20 cellular contexts compared by ENCODE assay signal in genomic region chr3:69772152-69772867, GRCh38. TPM values are rescaled to one million over a fixed set of nuclear protein-coding genes. Genes with fewer than 3 reads are reported as not detected.
DNase-seq lines count a peak whose midpoint lies in the region; ATAC-seq and TF ChIP-seq lines count a peak whose summit lies in the region.
"Had no signal": no experiment of that assay in that cellular context is flagged by ENCODE, and none has a peak within 500 bp of the region (broad histone marks: within the 10 kb centered on the region; RNA-seq: fewer than 3 reads in every experiment).

No MANE protein-coding gene starts in this region.

- TF ChIP-seq CTCF in HFFc6 (IDR thresholded peaks at IDR 0.05) (no peak), RWPE2 (IDR thresholded peaks at IDR 0.05; ENCODE audit: poor library complexity, severe bottlenecking) (no peak), left ventricle myocardium inferior (IDR thresholded peaks at IDR 0.05; ENCODE audit: borderline replicate concordance) (no peak)

- H3K9me3 Mint-ChIP-seq in HFFc6, result no peaks in the 10 kb centered on the region
- no peaks in the 10 kb centered on the region for H3K9me3 Mint-ChIP-seq in activated CD4-positive, alpha-beta T cell treated with anti-CD3 and anti-CD28 coated beads, Interleukin-2, amount 10 ng/mL, durations not matched to agents 24 days and 14 days
- H3K9me3 Mint-ChIP-seq: CD8-positive, alpha-beta T cell had no signal

- no peak overlapping the region; the same call in 1 of the 2 replicates for H3K27ac Mint-ChIP-seq in HFFc6
- H3K27ac Mint-ChIP-seq in activated CD4-positive, alpha-beta T cell treated with anti-CD3 and anti-CD28 coated beads, Interleukin-2, amount 10 ng/mL, durations not matched to agents 24 days and 14 days, result no peak overlapping the region
- H3K27ac Mint-ChIP-seq: CD8-positive, alpha-beta T cell had no signal

- H3K27ac ChIP-seq in RWPE2 (ENCODE audit: poor library complexity, severe bottlenecking) (peak overlapping the region; percentile 91), left ventricle myocardium inferior (replicated peaks) (peak overlapping the region; percentile 76)

- H3K36me3 ChIP-seq in RWPE2 (ENCODE audit: low read depth) (no peaks in the 10 kb centered on the region), left ventricle myocardium inferior (no peaks in the 10 kb centered on the region)

- H3K4me3 Mint-ChIP-seq in HFFc6, result peak overlapping the region; percentile 3
- H3K4me3 Mint-ChIP-seq in activated CD4-positive, alpha-beta T cell treated with anti-CD3 and anti-CD28 coated beads, Interleukin-2, amount 10 ng/mL, durations not matched to agents 24 days and 14 days, result no peak overlapping the region
- H3K4me3 Mint-ChIP-seq: CD8-positive, alpha-beta T cell had no signal

- intact Hi-C loops in left ventricle myocardium inferior (cut with micrococcal nuclease), result no loop called here
- intact Hi-C loops in activated CD4-positive, alpha-beta T cell treated with anti-CD3 and anti-CD28 coated beads, Interleukin-2, amount 10 ng/mL, durations not matched to agents 24 days and 14 days (cut with micrococcal nuclease), result no loop called here

- peaks cover 14% of the 10 kb centered on the region; the same call in 1 of the 2 replicates for H3K36me3 Mint-ChIP-seq in HFFc6 (ENCODE audit: low read depth)
- H3K36me3 Mint-ChIP-seq in activated CD4-positive, alpha-beta T cell treated with anti-CD3 and anti-CD28 coated beads, Interleukin-2, amount 10 ng/mL, durations not matched to agents 24 days and 14 days (ENCODE audit: low read depth), result no peaks in the 10 kb centered on the region
- H3K36me3 Mint-ChIP-seq: CD8-positive, alpha-beta T cell had no signal

- ATAC-seq in RWPE2 (ENCODE audit: low read depth) (no peak), HG02840 (IDR thresholded peaks at IDR 0.05; ENCODE audit: low FRiP score, unreplicated experiment) (no peak)
- ATAC-seq: CD8-positive, alpha-beta T cell; HCT116 had no signal

- H3K9me3 ChIP-seq in RWPE2 (ENCODE audit: severe bottlenecking), result no peaks in the 10 kb centered on the region
- H3K9me3 ChIP-seq in left ventricle myocardium inferior (replicated peaks), result no peaks in the 10 kb centered on the region

- peaks cover 98% of the 10 kb centered on the region for H3K4me1 Mint-ChIP-seq in HFFc6 (ENCODE audit: low read depth)
- H3K4me1 Mint-ChIP-seq in activated CD4-positive, alpha-beta T cell treated with anti-CD3 and anti-CD28 coated beads, Interleukin-2, amount 10 ng/mL, durations not matched to agents 24 days and 14 days, result no peaks in the 10 kb centered on the region

- no peak overlapping the region for H3K4me3 ChIP-seq in RWPE2 (ENCODE audit: severe bottlenecking)
- H3K4me3 ChIP-seq in left ventricle myocardium inferior, result peak overlapping the region; percentile 3

- DNase-seq in HFFc6 (no peak), RWPE2 (ENCODE audit: low spot score) (no peak), left ventricle myocardium inferior (no peak), myocyte (ENCODE audit: low read depth) (peak; percentile 55)
- DNase-seq in activated CD4-positive, alpha-beta T cell treated with anti-CD3 and anti-CD28 coated beads, Interleukin-2, amount 10 ng/mL, durations not matched to agents 24 days and 14 days, result no peak
- DNase-seq in stimulated activated CD8-positive, alpha-beta memory T cell treated with anti-CD3 and anti-CD28 coated beads, Interleukin-4, amount 100 ng/mL, for 48 hours, result no peak
- DNase-seq in activated naive CD4-positive, alpha-beta T cell (lab: John Stamatoyannopoulos, UW), result no peak
- DNase-seq: AML-193; C1 segment of cervical spinal cord; CD8-positive, alpha-beta T cell; Karpas-422; MV-4-11; NCI-H1105 treated with DMSO at 0.1 percent for 48 hours; NCI-H2029 treated with DMSO at 0.1 percent for 48 hours; NCI-H226; NCI-H510A treated with DMSO at 0.1 percent for 48 hours; NCI-H748 treated with DMSO at 0.1 percent for 48 hours; SHP77 had no signal

- H3K27me3 ChIP-seq in RWPE2 (ENCODE audit: insufficient read depth, poor library complexity, severe bottlenecking), result no peaks in the 10 kb centered on the region
- no peaks in the 10 kb centered on the region for H3K27me3 ChIP-seq in left ventricle myocardium inferior (ENCODE audit: low read depth)

- H3K4me1 ChIP-seq in RWPE2 (ENCODE audit: insufficient read depth, poor library complexity, severe bottlenecking) (peaks cover 45% of the 10 kb centered on the region), left ventricle myocardium inferior (peaks cover 92% of the 10 kb centered on the region)

- peaks cover 2% of the 10 kb centered on the region for H3K27me3 Mint-ChIP-seq in HFFc6 (ENCODE audit: insufficient read depth)
- no peaks in the 10 kb centered on the region for H3K27me3 Mint-ChIP-seq in activated CD4-positive, alpha-beta T cell treated with anti-CD3 and anti-CD28 coated beads, Interleukin-2, amount 10 ng/mL, durations not matched to agents 24 days and 14 days

RNA-seq across cellular contexts. Expression of gene MITF, which starts 33.0 kb away (rescaled TPM):
- total RNA-seq in HFFc6 (2021; fragmentation: NEBNext Ultra II Directional; extraction: Animal tissue kit (Norgen Biotek cat#: 25700)), result 10 to 100 TPM; 23.3 to 38.2 (median 25.7) TPM
- 81.9 TPM for total RNA-seq in left ventricle myocardium inferior
- total RNA-seq in myocyte, result 12.5 and 17.7 TPM in 2 replicates
- 6.5 TPM for polyA plus RNA-seq in myocyte (2012)
- total RNA-seq in activated CD4-positive, alpha-beta T cell treated with anti-CD3 and anti-CD28 coated beads, Interleukin-2, amount 10 ng/mL, durations not matched to agents 24 days and 14 days, result 0.16 and 0.52 TPM in 2 replicates
- total RNA-seq: CD8-positive, alpha-beta T cell had no signal
